17 cellular contexts compared by ENCODE assay signal in genomic region chr11:69339041-69339733, GRCh38. TPM values are rescaled to one million over a fixed set of nuclear protein-coding genes. Genes with fewer than 3 reads are reported as not detected.
A peak's percentile ranks its signal among the peaks of the same experiment; 100 is the strongest.
DNase-seq lines count a peak whose midpoint lies in the region; ATAC-seq and TF ChIP-seq lines count a peak whose summit lies in the region.
"Had no signal": no experiment of that assay in that cellular context is flagged by ENCODE, and none has a peak within 500 bp of the region (broad histone marks: within the 10 kb centered on the region; RNA-seq: fewer than 3 reads in every experiment).

No MANE protein-coding gene starts in this region.

- H3K4me3 Mint-ChIP-seq in activated CD4-positive, alpha-beta T cell treated with anti-CD3 and anti-CD28 coated beads, Interleukin-2, amount 10 ng/mL, durations not matched to agents 7 days and 5 days: no peak overlapping the region
- no peak overlapping the region for H3K4me3 Mint-ChIP-seq in activated CD4-positive, alpha-beta T cell treated with anti-CD3 and anti-CD28 coated beads for 36 hours
- H3K4me3 Mint-ChIP-seq in T-cell: peak overlapping the region in 1 of 3 donors; percentile 70

- intact Hi-C loops in activated CD4-positive, alpha-beta T cell treated with anti-CD3 and anti-CD28 coated beads for 36 hours (cut with DNase I, micrococcal nuclease): loop anchor here in 1 of 2 experiments (5.0 kb wide), 1 partner anchor 42 kb away; no protein-coding TSS in a partner anchor
- intact Hi-C loops in IMR-90 (cut with micrococcal nuclease) (no loop called here), sciatic nerve (cut with DNase I) (no loop called here)

- no peak overlapping the region for H3K4me3 ChIP-seq in IMR-90 (ENCODE audit: insufficient read depth, low read depth, low read length)
- H3K4me3 ChIP-seq in coronary artery: no peak overlapping the region

- H2BK15ac ChIP-seq in IMR-90 (ENCODE audit: low read depth, low read length): peak overlapping the region; percentile 26; the same call in 1 of the 3 replicates

- H4K8ac ChIP-seq in IMR-90 (ENCODE audit: low read depth in 2 of 2, low read length in 2 of 2): no peak overlapping the region

- no CpG with 5 or more reads among the region's 12 CpGs for WGBS in IMR-90 (ENCODE audit: extremely low coverage in 2 of 2, insufficient read length in 1 of 2), 2 experiments

- TF ChIP-seq CTCF in IMR-90 (conservative IDR thresholded peaks at IDR 0.05; ENCODE audit: low read depth, low read length) (no peak), coronary artery (IDR thresholded peaks at IDR 0.05) (no peak)

- no peak overlapping the region for H3K9ac ChIP-seq in IMR-90 (ENCODE audit: low read depth, low read length)

- no TSS peak for BruUV-seq in IMR-90 (replicated peaks; lab: Mats Ljungman, UMichigan)

- TF ChIP-seq RAD21 in IMR-90 (IDR thresholded peaks at IDR 0.05; ENCODE audit: low read length): no peak

- ATAC-seq in activated CD4-positive, alpha-beta T cell treated with anti-CD3 and anti-CD28 coated beads for 36 hours: no peak
- ATAC-seq in IMR-90 (ENCODE audit: low read depth) (no peak), sciatic nerve (no peak), GM21367 (IDR thresholded peaks at IDR 0.05; ENCODE audit: unreplicated experiment) (no peak), T-cell (replicated peaks in 1 of 4) (no peak)

- H2BK120ac ChIP-seq in IMR-90 (ENCODE audit: low read depth, low read length): peak overlapping the region; percentile 26

- H4K5ac ChIP-seq in IMR-90 (ENCODE audit: low read depth, low read length): no peak overlapping the region

- H3K4me1 ChIP-seq in IMR-90 (ENCODE audit: control insufficient read depth, insufficient read depth, low read length): peaks cover 7% of the 10 kb centered on the region

- no peak for TF ChIP-seq POLR2A in IMR-90 (IDR thresholded peaks at IDR 0.05; ENCODE audit: low read depth, low read length)

- peaks cover 5% of the 10 kb centered on the region for H3K36me3 Mint-ChIP-seq in activated CD4-positive, alpha-beta T cell treated with anti-CD3 and anti-CD28 coated beads, Interleukin-2, amount 10 ng/mL, durations not matched to agents 7 days and 5 days (ENCODE audit: low read depth)
- H3K36me3 Mint-ChIP-seq in activated CD4-positive, alpha-beta T cell treated with anti-CD3 and anti-CD28 coated beads for 36 hours (ENCODE audit: low read depth): peaks cover 11% of the 10 kb centered on the region
- H3K36me3 Mint-ChIP-seq in T-cell: peaks cover 5% of the 10 kb centered on the region

- no peak overlapping the region; the same call in 1 of the 2 replicates for H4K91ac ChIP-seq in IMR-90 (ENCODE audit: insufficient read depth, low read depth, low read length)

- no peak overlapping the region for H3K27ac Mint-ChIP-seq in activated CD4-positive, alpha-beta T cell treated with anti-CD3 and anti-CD28 coated beads, Interleukin-2, amount 10 ng/mL, durations not matched to agents 7 days and 5 days
- H3K27ac Mint-ChIP-seq in activated CD4-positive, alpha-beta T cell treated with anti-CD3 and anti-CD28 coated beads for 36 hours: no peak overlapping the region
- H3K27ac Mint-ChIP-seq in T-cell: no peak overlapping the region

- CTCF ChIA-PET in activated CD4-positive, alpha-beta T cell treated with anti-CD3 and anti-CD28 coated beads, Interleukin-2, amount 10 ng/mL, durations not matched to agents 7 days and 5 days (lab: Charles Lee): no interaction called here
- CTCF ChIA-PET in activated CD4-positive, alpha-beta T cell treated with anti-CD3 and anti-CD28 coated beads for 36 hours (lab: Charles Lee): no interaction called here
- CTCF ChIA-PET in IMR-90 (lab: Yijun Ruan, JAX): no interaction called here
- CTCF ChIA-PET in T-cell (lab: Charles Lee): no interaction called here

- H3K9me1 ChIP-seq in IMR-90 (ENCODE audit: insufficient read depth, low read length): peaks cover 12% of the 10 kb centered on the region; the same call in 1 of the 2 replicates

- no peak overlapping the region for H3K4me2 ChIP-seq in IMR-90 (ENCODE audit: low read depth, low read length)

- H2AK5ac ChIP-seq in IMR-90 (ENCODE audit: low read depth, low read length): peak overlapping the region; percentile 92

- H2BK5ac ChIP-seq in IMR-90 (ENCODE audit: low read depth, low read length, poor library complexity, severe bottlenecking): peak overlapping the region; percentile 17

- dilution Hi-C loops in IMR-90 (cut with HindIII; ENCODE audit: low sequenced_read_pairs, unreplicated experiment): no loop called here

- H3K18ac ChIP-seq in IMR-90 (ENCODE audit: low read depth, low read length): no peak overlapping the region

- H3K4ac ChIP-seq in IMR-90 (ENCODE audit: low read depth, low read length): peak overlapping the region; percentile 35; the same call in 1 of the 2 replicates

- H3K14ac ChIP-seq in IMR-90 (replicated peaks; ENCODE audit: low read depth, low read length): no peak overlapping the region

- peak; percentile 3 for DNase-seq in activated CD4-positive, alpha-beta T cell treated with anti-CD3 and anti-CD28 coated beads, Interleukin-2, amount 10 ng/mL, durations not matched to agents 7 days and 5 days
- no peak for DNase-seq in activated CD4-positive, alpha-beta T cell treated with anti-CD3 and anti-CD28 coated beads for 36 hours
- no peak for DNase-seq in IMR-90
- DNase-seq in coronary artery (ENCODE audit: low spot score): peak; percentile 65
- DNase-seq in sciatic nerve (ENCODE audit: low spot score): peak; percentile 22
- DNase-seq in T-cell: no peak
- no peak for DNase-seq in NCI-H128 (lab: John Stamatoyannopoulos, UW; ENCODE audit: unreplicated experiment)
- DNase-seq: DMS79, hippocampal formation, kidney glomerular epithelial cell, NCI-H526 had no signal

- no peak overlapping the region for H2AK9ac ChIP-seq in IMR-90 (replicated peaks; ENCODE audit: low read depth, low read length, poor library complexity)

- POLR2A ChIA-PET in activated CD4-positive, alpha-beta T cell treated with anti-CD3 and anti-CD28 coated beads, Interleukin-2, amount 10 ng/mL, durations not matched to agents 7 days and 5 days (lab: Charles Lee): no interaction called here
- POLR2A ChIA-PET in activated CD4-positive, alpha-beta T cell treated with anti-CD3 and anti-CD28 coated beads for 36 hours (lab: Charles Lee): no interaction called here
- POLR2A ChIA-PET in IMR-90 (lab: Charles Lee; ENCODE audit: unreplicated experiment) (no interaction called here), T-cell (lab: Charles Lee) (no interaction called here)

- H3K4me1 Mint-ChIP-seq in activated CD4-positive, alpha-beta T cell treated with anti-CD3 and anti-CD28 coated beads, Interleukin-2, amount 10 ng/mL, durations not matched to agents 7 days and 5 days: peaks cover 25% of the 10 kb centered on the region
- H3K4me1 Mint-ChIP-seq in activated CD4-positive, alpha-beta T cell treated with anti-CD3 and anti-CD28 coated beads for 36 hours: peaks cover 36% of the 10 kb centered on the region
- peaks cover 26 to 38% (median 31%) of the 10 kb centered on the region in 3 donors for H3K4me1 Mint-ChIP-seq in T-cell

- H3K36me3 ChIP-seq in IMR-90 (ENCODE audit: control insufficient read depth, insufficient read depth, low read length): no peaks in the 10 kb centered on the region

- in situ Hi-C loops in IMR-90 (cut with MboI; ENCODE audit: low sequenced_read_pairs): no loop called here

- no peak overlapping the region; the same call in 1 of the 2 replicates for H2BK20ac ChIP-seq in IMR-90 (ENCODE audit: low read depth, low read length)

- H2AFZ ChIP-seq in IMR-90 (replicated peaks; ENCODE audit: low read length, poor library complexity): no peak overlapping the region

- no peaks in the 10 kb centered on the region for H4K20me1 ChIP-seq in IMR-90 (ENCODE audit: insufficient read depth, low read length)

- H3K56ac ChIP-seq in IMR-90 (ENCODE audit: extremely low read depth, insufficient read depth, low read length): no peak overlapping the region

- H3K27me3 Mint-ChIP-seq in activated CD4-positive, alpha-beta T cell treated with anti-CD3 and anti-CD28 coated beads, Interleukin-2, amount 10 ng/mL, durations not matched to agents 7 days and 5 days: no peaks in the 10 kb centered on the region
- H3K27me3 Mint-ChIP-seq in activated CD4-positive, alpha-beta T cell treated with anti-CD3 and anti-CD28 coated beads for 36 hours: no peaks in the 10 kb centered on the region
- no peaks in the 10 kb centered on the region for H3K27me3 Mint-ChIP-seq in T-cell

- no peak overlapping the region for H3K27ac ChIP-seq in IMR-90 (ENCODE audit: insufficient read depth, low read length)
- no peak overlapping the region for H3K27ac ChIP-seq in coronary artery
- H3K27ac ChIP-seq: C4-2B had no signal

- H3K27me3 ChIP-seq in IMR-90 (ENCODE audit: control insufficient read depth, insufficient read depth, low read length): no peaks in the 10 kb centered on the region

- H3K9me3 Mint-ChIP-seq in activated CD4-positive, alpha-beta T cell treated with anti-CD3 and anti-CD28 coated beads, Interleukin-2, amount 10 ng/mL, durations not matched to agents 7 days and 5 days: peaks cover 10% of the 10 kb centered on the region
- peaks cover 18% of the 10 kb centered on the region for H3K9me3 Mint-ChIP-seq in activated CD4-positive, alpha-beta T cell treated with anti-CD3 and anti-CD28 coated beads for 36 hours (ENCODE audit: low read depth)
- peaks cover 0 to 5% (median 5%) of the 10 kb centered on the region in 3 donors for H3K9me3 Mint-ChIP-seq in T-cell

- 0 out of 2 replicates have a peak, but pooled peaks cover 2% of the 10 kb centered on the region for H3K9me3 ChIP-seq in IMR-90 (ENCODE audit: control insufficient read depth, insufficient read depth, low read length)

- H3K23ac ChIP-seq in IMR-90 (ENCODE audit: low read depth, low read length): no peak overlapping the region

- H3K79me1 ChIP-seq in IMR-90 (ENCODE audit: low read depth in 1 of 2, low read length in 2 of 2): peaks cover 4 to 63% of the 10 kb centered on the region in 2 experiments; a peak in 3 of 4 replicates

TF ChIP-seq in IMR-90, 13 proteins besides CTCF, POLR2A, EP300 and RAD21 (continues in another document):
- TF ChIP-seq ELK1 (IDR thresholded peaks at IDR 0.05; ENCODE audit: borderline replicate concordance, low read depth, low read length): no peak

RNA-seq across cellular contexts. Expression of gene MYEOV, which starts 45.2 kb away (rescaled TPM):
- not detected for total RNA-seq in activated CD4-positive, alpha-beta T cell treated with anti-CD3 and anti-CD28 coated beads, Interleukin-2, amount 10 ng/mL, durations not matched to agents 7 days and 5 days
- not detected for total RNA-seq in activated CD4-positive, alpha-beta T cell treated with anti-CD3 and anti-CD28 coated beads for 36 hours
- total RNA-seq in IMR-90 (2012; rRNA removed) (6.1 and 6.8 TPM in 2 replicates), sciatic nerve (1.2 TPM), T-cell (under 1 TPM in 3 of 5 donors, not detected in 2; 0.22 to 0.98 (median 0.50) TPM)
- polyA plus RNA-seq in IMR-90 (2012; rRNA removed): 5.8 and 12.5 TPM in 2 replicates
- polyA plus RNA-seq in IMR-90 (2012; cell fraction: cytosol; rRNA removed): 3.3 and 5.6 TPM in 2 replicates
- polyA plus RNA-seq in IMR-90 (2012; cell fraction: nucleus; rRNA removed; ENCODE audit: low replicate concordance): 7.1 and 13.0 TPM in 2 replicates
- total RNA-seq: cardiac septum, SK-MEL-5, skeletal muscle tissue, urinary bladder had no signal

Comparison
In these comparisons a context has a peak if more than half of its experiments do, and no peak if none do; other contexts are left out.
1. DNase-seq: peak in activated CD4-positive, alpha-beta T cell treated with anti-CD3 and anti-CD28 coated beads, Interleukin-2, amount 10 ng/mL, durations not matched to agents 7 days and 5 days (single experiment), coronary artery (single experiment) and sciatic nerve (single experiment); none in activated CD4-positive, alpha-beta T cell treated with anti-CD3 and anti-CD28 coated beads for 36 hours (single experiment), IMR-90 (single experiment), T-cell (0 of 34) and NCI-H128 (single experiment).